Comparison of ENCODE assay signal across 8 cellular contexts in genomic region chr3:50267280-50267913, GRCh38. TPM values are rescaled to one million over a fixed set of nuclear protein-coding genes. Genes with fewer than 3 reads are reported as not detected.
DNase-seq lines count a peak whose midpoint lies in the region; ATAC-seq, FAIRE-seq and TF ChIP-seq lines count a peak whose summit lies in the region.

No MANE protein-coding gene starts in this region.

- peak overlapping the region; percentile 65 for H3K4me3 Mint-ChIP-seq in HFFc6

- H3K4me1 Mint-ChIP-seq in HFFc6 (ENCODE audit: low read depth) = peaks cover 78% of the 10 kb centered on the region

- intact Hi-C loops in right lobe of liver (cut with DNase I) = loop anchor here (5.0 to 10.0 kb wide), 2 partner anchors 40 to 143 kb away; no protein-coding TSS in a partner anchor

- H3K9me3 ChIP-seq in right lobe of liver (no peaks in the 10 kb centered on the region), subcutaneous abdominal adipose tissue (ENCODE audit: control insufficient read depth in 5 of 5, low read length in 5 of 5) (no peaks in the 10 kb centered on the region)

- H3K4me1 ChIP-seq in right lobe of liver (peaks cover 0 to 25% (median 0%) of the 10 kb centered on the region in 4 donors), subcutaneous abdominal adipose tissue (ENCODE audit: control insufficient read depth in 5 of 5, insufficient read depth in 5 of 5, low read length in 5 of 5) (peaks cover 20 to 97% (median 94%) of the 10 kb centered on the region in 5 donors)

- FAIRE-seq in RCC 7860 (lab: Jason Lieb, UNC) = no peak

- H3K27me3 Mint-ChIP-seq in HFFc6 (ENCODE audit: insufficient read depth) = peaks cover 10% of the 10 kb centered on the region

- peak overlapping the region; percentile 46; the same call in 1 of the 2 replicates for H3K27ac Mint-ChIP-seq in HFFc6

- WGBS in right lobe of liver (ENCODE audit: insufficient coverage, low coverage, low lambda C conversion rate, missing lambda C conversion rate) = 0% methylated on average over 16 of the region's 22 CpGs

- DNase-seq in HFFc6 = no peak
- peak; percentile 46 for DNase-seq in choroid plexus epithelial cell (ENCODE audit: low read depth)
- DNase-seq in right lobe of liver = peak in 1 of 3 donors; percentile 77
- DNase-seq in RCC 7860 (ENCODE audit: low spot score) = no peak
- DNase-seq in pons (ENCODE audit: low spot score) = no peak

- ATAC-seq in right lobe of liver (peak; percentile 17 to 75 (median 62)), HG02623 (IDR thresholded peaks at IDR 0.05; ENCODE audit: unreplicated experiment) (no peak), GM18870 (IDR thresholded peaks at IDR 0.05; ENCODE audit: unreplicated experiment) (no peak)

- TF ChIP-seq CTCF in HFFc6 (IDR thresholded peaks at IDR 0.05) (no peak), choroid plexus epithelial cell (conservative IDR thresholded peaks at IDR 0.05; ENCODE audit: low read depth, low read length) (no peak), right lobe of liver (IDR thresholded peaks at IDR 0.05) (no peak)

- peak; percentile 39 for TF ChIP-seq POLR2A in right lobe of liver (IDR thresholded peaks at IDR 0.05)

- H3K4me3 ChIP-seq in choroid plexus epithelial cell (ENCODE audit: low read depth, low read length) (peak overlapping the region; percentile 65), right lobe of liver (peak overlapping the region in 2 of 3 donors; percentile 31 to 59), subcutaneous abdominal adipose tissue (ENCODE audit: low read depth in 1 of 5, low read length in 5 of 5) (peak overlapping the region; percentile 48 to 69 (median 52))

- H3K27ac ChIP-seq in right lobe of liver (peak overlapping the region in 2 of 3 donors; percentile 1 to 68), subcutaneous abdominal adipose tissue (ENCODE audit: low read depth, low read length) (peak overlapping the region; percentile 83)

- H3K36me3 ChIP-seq in right lobe of liver (no peaks in the 10 kb centered on the region), subcutaneous abdominal adipose tissue (ENCODE audit: control insufficient read depth in 5 of 5, insufficient read depth in 5 of 5, low read length in 5 of 5) (no peaks in the 10 kb centered on the region)

- H3K36me3 Mint-ChIP-seq in HFFc6 (ENCODE audit: low read depth) = no peaks in the 10 kb centered on the region

- no peaks in the 10 kb centered on the region for H3K27me3 ChIP-seq in right lobe of liver
- H3K27me3 ChIP-seq in subcutaneous abdominal adipose tissue (ENCODE audit: control insufficient read depth in 5 of 5, insufficient read depth in 4 of 5, low read length in 5 of 5) = peaks cover 0 to 3% (median 0%) of the 10 kb centered on the region in 5 donors

- no peaks in the 10 kb centered on the region for H3K9me3 Mint-ChIP-seq in HFFc6

- peak overlapping the region in 4 of 5 donors; percentile 49 to 82 (median 72) for H3K9ac ChIP-seq in subcutaneous abdominal adipose tissue (ENCODE audit: low read length in 5 of 5)

RNA-seq across cellular contexts. Expression of gene SEMA3B, which starts 1.6 kb away (rescaled TPM):
- 10 to 100 TPM; 14.5 to 26.6 (median 24.7) TPM for total RNA-seq in HFFc6 (2021; fragmentation: NEBNext Ultra II Directional; extraction: Animal tissue kit (Norgen Biotek cat#: 25700))
- total RNA-seq in right lobe of liver = 1 to 10 TPM; 1.7 to 4.5 (median 2.6) TPM

RNA-seq across cellular contexts. Expression of gene LSMEM2, which starts 11.5 kb away (rescaled TPM):
- under 1 TPM in 2 of 6 experiments, not detected in 4; 0.11 to 0.13 TPM for total RNA-seq in HFFc6 (2021; fragmentation: NEBNext Ultra II Directional; extraction: Animal tissue kit (Norgen Biotek cat#: 25700))
- not detected for total RNA-seq in right lobe of liver

RNA-seq across cellular contexts. Expression of gene IFRD2, which starts 24.8 kb away (rescaled TPM):
- 100 to 1,000 TPM in 1 of 6 experiments, 10 to 100 TPM in 5; 71.2 to 102 (median 74.6) TPM for total RNA-seq in HFFc6 (2021; fragmentation: NEBNext Ultra II Directional; extraction: Animal tissue kit (Norgen Biotek cat#: 25700))
- total RNA-seq in right lobe of liver = 10 to 100 TPM; 40.8 to 71.0 (median 56.3) TPM

RNA-seq across cellular contexts. Expression of gene GNAI2, which starts 31.4 kb away (rescaled TPM):
- 100 to 1,000 TPM; 532 to 617 (median 582) TPM for total RNA-seq in HFFc6 (2021; fragmentation: NEBNext Ultra II Directional; extraction: Animal tissue kit (Norgen Biotek cat#: 25700))
- total RNA-seq in right lobe of liver = 100 to 1,000 TPM in 2 of 6 experiments, 10 to 100 TPM in 4; 73.3 to 125 (median 98.7) TPM

RNA-seq across cellular contexts. Expression of gene HYAL3, which starts 31.8 kb away (rescaled TPM):
- total RNA-seq in HFFc6 (2021; fragmentation: NEBNext Ultra II Directional; extraction: Animal tissue kit (Norgen Biotek cat#: 25700)) = 1 to 10 TPM; 4.7 to 8.3 (median 5.8) TPM
- 1 to 10 TPM; 1.8 to 7.5 (median 3.1) TPM for total RNA-seq in right lobe of liver

Comparison
In these comparisons a context has a peak if more than half of its experiments do, and no peak if none do; other contexts are left out.
1. ATAC-seq: peak in right lobe of liver (4 of 4); none in HG02623 (single experiment) and GM18870 (single experiment).
2. Peak in every context shown above with its lines, with median percentiles within 50 percentile points of each other: H3K4me3 ChIP-seq.